ENCODE assay signal across 1 cellular context in genomic region chr2:201071305-201072200, GRCh38.
TF ChIP-seq lines count a peak whose summit lies in the region.

HYCC2 (minus strand) TSS chr2:201071671; CDS start chr2:201024009, 47,662 bp downstream.
NDUFB3 (plus strand) TSS chr2:201072001; CDS start chr2:201078883, 6,882 bp downstream.

TF ChIP-seq in HepG2, 621 proteins besides CTCF, POLR2A, EP300 and RAD21 (continued from another document and continues in another):
- TF ChIP-seq ZBTB39 (CRISPR knock-in tag; IDR thresholded peaks at IDR 0.05) (no peak; the same call in 1 of the 2 replicates), HNF1A (IDR thresholded peaks at IDR 0.05; ENCODE audit: low read depth) (peak; percentile 68; the same call in 1 of the 2 replicates), HNF1A (CRISPR knock-in tag; IDR thresholded peaks at IDR 0.05; ENCODE audit: borderline replicate concordance) (peak; percentile 88; the same call in 1 of the 2 replicates), REL (CRISPR knock-in tag; conservative IDR thresholded peaks at IDR 0.05) (peak; percentile 95; the same call in 1 of the 2 replicates), ZMYM3 (CRISPR knock-in tag; IDR thresholded peaks at IDR 0.05) (peak; percentile 64; the same call in 1 of the 2 replicates), E2F5 (CRISPR knock-in tag; conservative IDR thresholded peaks at IDR 0.05) (peak; percentile 71; the same call in 1 of the 2 replicates), SKIL (CRISPR knock-in tag; IDR thresholded peaks at IDR 0.05; ENCODE audit: borderline replicate concordance) (peak; percentile 67), ETV6 (CRISPR knock-in tag; conservative IDR thresholded peaks at IDR 0.05) (peak; percentile 68; the same call in 1 of the 2 replicates), ZNF501 (CRISPR knock-in tag; IDR thresholded peaks at IDR 0.05) (peak; percentile 100), FLYWCH1 (CRISPR knock-in tag; IDR thresholded peaks at IDR 0.05) (no peak), ATF7-NPFF (CRISPR knock-in tag; IDR thresholded peaks at IDR 0.05; ENCODE audit: low read depth) (no peak), ZNF687 (CRISPR knock-in tag; IDR thresholded peaks at IDR 0.05) (peak; percentile 90), ZNF775 (CRISPR knock-in tag; IDR thresholded peaks at IDR 0.05; ENCODE audit: borderline replicate concordance) (peak; percentile 91; the same call in 1 of the 2 replicates), KIAA2018 (CRISPR knock-in tag; IDR thresholded peaks at IDR 0.05; ENCODE audit: borderline replicate concordance) (0 out of 2 replicates have a peak, but pooled peaks have one; percentile 4), MIXL1 (CRISPR knock-in tag; IDR thresholded peaks at IDR 0.05) (peak; percentile 77)
